In the genomic region with DNA sequence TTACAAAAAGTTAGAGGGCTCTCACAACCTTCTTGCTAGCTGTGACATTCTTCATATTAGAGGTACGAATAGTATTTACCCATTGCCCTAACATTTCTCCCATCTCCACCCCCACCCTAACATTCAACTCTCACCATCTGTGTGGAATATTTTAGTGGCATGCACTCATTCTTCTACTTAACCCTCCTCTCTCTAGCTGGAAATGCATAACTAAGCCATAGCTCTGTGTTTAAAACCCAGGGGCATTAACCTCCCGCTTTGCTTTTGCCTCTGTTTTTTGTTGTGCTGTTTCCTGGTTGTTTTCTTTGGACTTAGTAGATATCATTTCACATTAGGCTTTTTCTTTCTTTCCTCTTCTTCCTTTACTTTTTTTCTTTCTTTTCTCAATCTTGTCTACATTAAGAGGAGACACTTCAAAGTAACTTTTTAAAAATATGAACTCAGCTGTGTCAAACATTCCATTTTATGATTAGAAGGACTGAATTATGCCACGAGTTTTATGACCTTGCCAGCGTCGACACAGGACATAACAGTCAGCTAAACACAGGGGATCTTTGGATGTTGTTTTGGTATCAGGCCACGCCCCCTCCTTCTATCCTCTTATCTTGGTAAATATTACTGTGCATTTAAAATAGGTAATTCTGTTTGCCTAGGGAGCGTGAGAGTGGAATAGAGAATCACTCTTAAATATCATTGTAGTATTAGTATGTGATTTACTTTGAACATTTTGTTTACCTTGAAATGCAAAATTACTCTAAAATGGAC, we compare ENCODE assay signal across 1 cellular context.
TF ChIP-seq lines count a peak whose summit lies in the region.

No MANE protein-coding gene starts in this region.

TF ChIP-seq in HEK293, 187 proteins besides CTCF, POLR2A, EP300 and RAD21 (continued from another document and continues in another):
- TF ChIP-seq TCF7L2 (IDR thresholded peaks at IDR 0.05; ENCODE audit: borderline replicate concordance, low read depth, low read length), result no peak
- TF ChIP-seq, protein P1, sequence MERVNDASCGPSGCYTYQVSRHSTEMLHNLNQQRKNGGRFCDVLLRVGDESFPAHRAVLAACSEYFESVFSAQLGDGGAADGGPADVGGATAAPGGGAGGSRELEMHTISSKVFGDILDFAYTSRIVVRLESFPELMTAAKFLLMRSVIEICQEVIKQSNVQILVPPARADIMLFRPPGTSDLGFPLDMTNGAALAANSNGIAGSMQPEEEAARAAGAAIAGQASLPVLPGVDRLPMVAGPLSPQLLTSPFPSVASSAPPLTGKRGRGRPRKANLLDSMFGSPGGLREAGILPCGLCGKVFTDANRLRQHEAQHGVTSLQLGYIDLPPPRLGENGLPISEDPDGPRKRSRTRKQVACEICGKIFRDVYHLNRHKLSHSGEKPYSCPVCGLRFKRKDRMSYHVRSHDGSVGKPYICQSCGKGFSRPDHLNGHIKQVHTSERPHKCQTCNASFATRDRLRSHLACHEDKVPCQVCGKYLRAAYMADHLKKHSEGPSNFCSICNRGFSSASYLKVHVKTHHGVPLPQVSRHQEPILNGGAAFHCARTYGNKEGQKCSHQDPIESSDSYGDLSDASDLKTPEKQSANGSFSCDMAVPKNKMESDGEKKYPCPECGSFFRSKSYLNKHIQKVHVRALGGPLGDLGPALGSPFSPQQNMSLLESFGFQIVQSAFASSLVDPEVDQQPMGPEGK (tag by site-specific recombination; IDR thresholded peaks at IDR 0.05), result no peak
- no peak for TF ChIP-seq ZNF416 (tag by site-specific recombination; IDR thresholded peaks at IDR 0.05)
- no peak for TF ChIP-seq ZNF560 (tag by site-specific recombination; IDR thresholded peaks at IDR 0.05; ENCODE audit: borderline replicate concordance)
- TF ChIP-seq MZF1 (tag by site-specific recombination; IDR thresholded peaks at IDR 0.05; ENCODE audit: borderline replicate concordance), result no peak
- no peak for TF ChIP-seq ZNF341 (tag by site-specific recombination; IDR thresholded peaks at IDR 0.05; ENCODE audit: low read depth)
- no peak for TF ChIP-seq ZNF785 (tag by site-specific recombination; IDR thresholded peaks at IDR 0.05)
- no peak for TF ChIP-seq ZSCAN16 (tag by site-specific recombination; IDR thresholded peaks at IDR 0.05)
- TF ChIP-seq GLI4 (tag by site-specific recombination; IDR thresholded peaks at IDR 0.05), result no peak
- no peak for TF ChIP-seq ZNF571 (tag by site-specific recombination; IDR thresholded peaks at IDR 0.05)
- peak; percentile 36; the same call in 1 of the 2 replicates for TF ChIP-seq ZNF366 (tag by site-specific recombination; conservative IDR thresholded peaks at IDR 0.05)
- no peak for TF ChIP-seq ZNF529 (tag by site-specific recombination; IDR thresholded peaks at IDR 0.05; ENCODE audit: insufficient replicate concordance)
- TF ChIP-seq ZXDB (tag by site-specific recombination; IDR thresholded peaks at IDR 0.05), result 0 out of 2 replicates have a peak, but pooled peaks have one; percentile 36
- peak; percentile 40; the same call in 1 of the 2 replicates for TF ChIP-seq GLIS1 (tag by site-specific recombination; IDR thresholded peaks at IDR 0.05)
- TF ChIP-seq ZNF2 (tag by site-specific recombination; IDR thresholded peaks at IDR 0.05), result no peak
- peak; percentile 57 for TF ChIP-seq FEZF1 (tag by site-specific recombination; IDR thresholded peaks at IDR 0.05)
- no peak for TF ChIP-seq KLF10 (tag by site-specific recombination; IDR thresholded peaks at IDR 0.05)
- TF ChIP-seq BCL6B (tag by site-specific recombination; IDR thresholded peaks at IDR 0.05), result no peak
- TF ChIP-seq ZNF26 (tag by site-specific recombination; IDR thresholded peaks at IDR 0.05), result no peak
- peak; percentile 41 for TF ChIP-seq ZNF335 (tag by site-specific recombination; conservative IDR thresholded peaks at IDR 0.05)
- no peak for TF ChIP-seq ZNF155 (tag by site-specific recombination; IDR thresholded peaks at IDR 0.05)
- no peak for TF ChIP-seq ZNF404 (tag by site-specific recombination; IDR thresholded peaks at IDR 0.05)
- TF ChIP-seq, protein P2, sequence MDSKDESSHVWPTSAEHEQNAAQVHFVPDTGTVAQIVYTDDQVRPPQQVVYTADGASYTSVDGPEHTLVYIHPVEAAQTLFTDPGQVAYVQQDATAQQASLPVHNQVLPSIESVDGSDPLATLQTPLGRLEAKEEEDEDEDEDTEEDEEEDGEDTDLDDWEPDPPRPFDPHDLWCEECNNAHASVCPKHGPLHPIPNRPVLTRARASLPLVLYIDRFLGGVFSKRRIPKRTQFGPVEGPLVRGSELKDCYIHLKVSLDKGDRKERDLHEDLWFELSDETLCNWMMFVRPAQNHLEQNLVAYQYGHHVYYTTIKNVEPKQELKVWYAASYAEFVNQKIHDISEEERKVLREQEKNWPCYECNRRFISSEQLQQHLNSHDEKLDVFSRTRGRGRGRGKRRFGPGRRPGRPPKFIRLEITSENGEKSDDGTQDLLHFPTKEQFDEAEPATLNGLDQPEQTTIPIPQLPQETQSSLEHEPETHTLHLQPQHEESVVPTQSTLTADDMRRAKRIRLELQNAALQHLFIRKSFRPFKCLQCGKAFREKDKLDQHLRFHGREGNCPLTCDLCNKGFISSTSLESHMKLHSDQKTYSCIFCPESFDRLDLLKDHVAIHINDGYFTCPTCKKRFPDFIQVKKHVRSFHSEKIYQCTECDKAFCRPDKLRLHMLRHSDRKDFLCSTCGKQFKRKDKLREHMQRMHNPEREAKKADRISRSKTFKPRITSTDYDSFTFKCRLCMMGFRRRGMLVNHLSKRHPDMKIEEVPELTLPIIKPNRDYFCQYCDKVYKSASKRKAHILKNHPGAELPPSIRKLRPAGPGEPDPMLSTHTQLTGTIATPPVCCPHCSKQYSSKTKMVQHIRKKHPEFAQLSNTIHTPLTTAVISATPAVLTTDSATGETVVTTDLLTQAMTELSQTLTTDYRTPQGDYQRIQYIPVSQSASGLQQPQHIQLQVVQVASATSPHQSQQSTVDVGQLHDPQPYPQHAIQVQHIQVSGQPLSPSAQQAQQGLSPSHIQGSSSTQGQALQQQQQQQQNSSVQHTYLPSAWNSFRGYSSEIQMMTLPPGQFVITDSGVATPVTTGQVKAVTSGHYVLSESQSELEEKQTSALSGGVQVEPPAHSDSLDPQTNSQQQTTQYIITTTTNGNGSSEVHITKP (tag by site-specific recombination; IDR thresholded peaks at IDR 0.05), result 0 out of 2 replicates have a peak, but pooled peaks have one; percentile 16
- TF ChIP-seq ZBTB21 (tag by site-specific recombination; IDR thresholded peaks at IDR 0.05), result no peak
- no peak for TF ChIP-seq REST (tag by site-specific recombination; IDR thresholded peaks at IDR 0.05)
- TF ChIP-seq SP3 (tag by site-specific recombination; IDR thresholded peaks at IDR 0.05), result no peak
- TF ChIP-seq ZNF792 (tag by site-specific recombination; IDR thresholded peaks at IDR 0.05), result no peak
- TF ChIP-seq ZNF585B (tag by site-specific recombination; IDR thresholded peaks at IDR 0.05), result no peak
- no peak for TF ChIP-seq ZNF610 (tag by site-specific recombination; IDR thresholded peaks at IDR 0.05; ENCODE audit: borderline replicate concordance)
- TF ChIP-seq ZBTB8A (tag by site-specific recombination; IDR thresholded peaks at IDR 0.05), result no peak
- TF ChIP-seq ZNF433 (tag by site-specific recombination; IDR thresholded peaks at IDR 0.05; ENCODE audit: low read depth), result no peak
- TF ChIP-seq SP7 (tag by site-specific recombination; IDR thresholded peaks at IDR 0.05), result 0 out of 2 replicates have a peak, but pooled peaks have one; percentile 44
- TF ChIP-seq ZIC2 (tag by site-specific recombination; IDR thresholded peaks at IDR 0.05), result no peak
- no peak for TF ChIP-seq ZNF660 (tag by site-specific recombination; IDR thresholded peaks at IDR 0.05)
- TF ChIP-seq ZNF747 (tag by site-specific recombination; IDR thresholded peaks at IDR 0.05), result no peak
- no peak for TF ChIP-seq TRIM28 (IDR thresholded peaks at IDR 0.05; ENCODE audit: borderline replicate concordance, low read length)
- TF ChIP-seq ZNF132 (tag by site-specific recombination; IDR thresholded peaks at IDR 0.05; ENCODE audit: borderline replicate concordance), result no peak
- no peak for TF ChIP-seq SETDB1 (IDR thresholded peaks at IDR 0.05; ENCODE audit: insufficient read length, low read length)
- TF ChIP-seq PRDM6 (tag by site-specific recombination; IDR thresholded peaks at IDR 0.05), result peak; percentile 68
- peak; percentile 92 for TF ChIP-seq ZBTB20 (tag by site-specific recombination; IDR thresholded peaks at IDR 0.05)
- TF ChIP-seq, protein P3, sequence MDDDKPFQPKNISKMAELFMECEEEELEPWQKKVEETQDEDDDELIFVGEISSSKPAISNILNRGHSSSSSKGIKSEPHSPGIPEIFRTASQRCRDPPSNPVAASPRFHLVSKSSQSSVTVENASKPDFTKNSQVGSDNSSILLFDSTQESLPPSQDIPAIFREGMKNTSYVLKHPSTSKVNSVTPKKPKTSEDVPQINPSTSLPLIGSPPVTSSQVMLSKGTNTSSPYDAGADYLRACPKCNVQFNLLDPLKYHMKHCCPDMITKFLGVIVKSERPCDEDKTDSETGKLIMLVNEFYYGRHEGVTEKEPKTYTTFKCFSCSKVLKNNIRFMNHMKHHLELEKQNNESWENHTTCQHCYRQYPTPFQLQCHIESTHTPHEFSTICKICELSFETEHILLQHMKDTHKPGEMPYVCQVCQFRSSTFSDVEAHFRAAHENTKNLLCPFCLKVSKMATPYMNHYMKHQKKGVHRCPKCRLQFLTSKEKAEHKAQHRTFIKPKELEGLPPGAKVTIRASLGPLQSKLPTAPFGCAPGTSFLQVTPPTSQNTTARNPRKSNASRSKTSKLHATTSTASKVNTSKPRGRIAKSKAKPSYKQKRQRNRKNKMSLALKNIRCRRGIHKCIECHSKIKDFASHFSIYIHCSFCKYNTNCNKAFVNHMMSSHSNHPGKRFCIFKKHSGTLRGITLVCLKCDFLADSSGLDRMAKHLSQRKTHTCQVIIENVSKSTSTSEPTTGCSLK (tag by site-specific recombination; IDR thresholded peaks at IDR 0.05), result no peak
- TF ChIP-seq ZNF692 (tag by site-specific recombination; IDR thresholded peaks at IDR 0.05), result no peak
- peak; percentile 12; the same call in 1 of the 2 replicates for TF ChIP-seq OSR2 (tag by site-specific recombination; IDR thresholded peaks at IDR 0.05)
- no peak for TF ChIP-seq ZNF169 (tag by site-specific recombination; IDR thresholded peaks at IDR 0.05)
